8 cellular contexts compared by ENCODE assay signal in the genomic region with DNA sequence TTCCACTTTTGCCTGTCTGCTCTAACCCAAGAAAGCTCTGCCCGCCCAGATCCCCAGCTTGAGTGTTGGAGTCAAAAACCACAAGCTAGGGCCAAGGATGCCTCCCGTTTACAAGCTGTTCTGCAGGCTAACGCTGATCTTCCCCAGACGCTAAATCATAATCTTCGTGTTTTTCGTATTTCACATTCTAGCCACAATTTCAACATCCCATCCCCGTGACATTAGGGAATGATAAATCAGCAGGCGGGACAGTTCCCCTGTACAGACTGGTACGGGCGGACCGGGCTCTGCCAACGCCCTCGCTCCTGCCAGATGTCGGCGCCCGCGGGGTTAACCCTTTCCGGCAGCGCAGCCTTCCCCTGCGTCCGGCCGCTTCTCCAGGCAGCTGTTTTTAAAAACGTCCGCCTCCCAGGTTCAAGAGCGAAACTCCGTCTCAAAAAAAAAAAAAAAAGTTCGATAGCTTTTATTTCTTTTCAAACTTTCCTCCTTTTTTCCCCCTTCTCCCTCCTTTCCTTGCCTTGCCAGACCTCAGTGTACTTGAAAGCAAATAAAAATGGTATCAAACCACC.
DNase-seq lines count a peak whose midpoint lies in the region; ATAC-seq and TF ChIP-seq lines count a peak whose summit lies in the region.

No MANE protein-coding gene starts in this region.

- H3K9me3 ChIP-seq in trophoblast cell (ENCODE audit: insufficient read depth, low read depth, low read length), result no peaks in the 10 kb centered on the region

- peak overlapping the region; percentile 42 for H3K27ac Mint-ChIP-seq in HFFc6
- H3K27ac Mint-ChIP-seq in activated T-helper 2 cell treated with anti-CD3 and anti-CD28 coated beads, Interferon-gamma antibody, Interleukin-2, Interleukin-4, amounts not matched to agents 10 μg/mL and 5 μg/mL and 100 μg/mL, durations not matched to agents 14 hours and 24 hours and 36 hours, result no peak overlapping the region

- H3K9me3 Mint-ChIP-seq in HFFc6, result no peaks in the 10 kb centered on the region
- H3K9me3 Mint-ChIP-seq in activated T-helper 2 cell treated with anti-CD3 and anti-CD28 coated beads, Interferon-gamma antibody, Interleukin-2, Interleukin-4, amounts not matched to agents 10 μg/mL and 5 μg/mL and 100 μg/mL, durations not matched to agents 14 hours and 24 hours and 36 hours, result no peaks in the 10 kb centered on the region

- peaks cover 4% of the 10 kb centered on the region for H3K4me1 ChIP-seq in ACC112 (ENCODE audit: control insufficient read depth, insufficient read depth, low read length, unreplicated experiment)
- H3K4me1 ChIP-seq in trophoblast cell (ENCODE audit: control insufficient read depth in 1 of 2, insufficient read depth in 2 of 2, low read length in 2 of 2), result no peaks in the 10 kb centered on the region

- ATAC-seq in GM19397 (IDR thresholded peaks at IDR 0.05; ENCODE audit: unreplicated experiment) (no peak), GM19035 (IDR thresholded peaks at IDR 0.05; ENCODE audit: unreplicated experiment) (no peak)

- H3K27me3 ChIP-seq in ACC112 (ENCODE audit: insufficient read depth, low read length), result no peaks in the 10 kb centered on the region
- no peaks in the 10 kb centered on the region for H3K27me3 ChIP-seq in trophoblast cell (ENCODE audit: insufficient read depth, low read length)

- H4K8ac ChIP-seq in trophoblast cell (ENCODE audit: low read depth, low read length), result no peak overlapping the region

- peak overlapping the region; percentile 91 for H3K4me3 Mint-ChIP-seq in HFFc6
- peak overlapping the region; percentile 28 for H3K4me3 Mint-ChIP-seq in activated T-helper 2 cell treated with anti-CD3 and anti-CD28 coated beads, Interferon-gamma antibody, Interleukin-2, Interleukin-4, amounts not matched to agents 10 μg/mL and 5 μg/mL and 100 μg/mL, durations not matched to agents 14 hours and 24 hours and 36 hours (ENCODE audit: low read depth)

- H3K4ac ChIP-seq in trophoblast cell (ENCODE audit: low read depth, low read length), result no peak overlapping the region

- no peak overlapping the region for H2BK12ac ChIP-seq in trophoblast cell (ENCODE audit: low read length)

- no peak overlapping the region for H2AK5ac ChIP-seq in trophoblast cell (ENCODE audit: low read length)

- H3K27me3 Mint-ChIP-seq in HFFc6 (ENCODE audit: insufficient read depth), result peaks cover 7% of the 10 kb centered on the region
- H3K27me3 Mint-ChIP-seq in activated T-helper 2 cell treated with anti-CD3 and anti-CD28 coated beads, Interferon-gamma antibody, Interleukin-2, Interleukin-4, amounts not matched to agents 10 μg/mL and 5 μg/mL and 100 μg/mL, durations not matched to agents 14 hours and 24 hours and 36 hours (ENCODE audit: low read depth), result peaks cover 40% of the 10 kb centered on the region

- no peak overlapping the region for H3K14ac ChIP-seq in trophoblast cell (ENCODE audit: low read length)

- DNase-seq in HFFc6, result peak; percentile 41
- DNase-seq in activated T-helper 2 cell treated with anti-CD3 and anti-CD28 coated beads, Interferon-gamma antibody, Interleukin-2, Interleukin-4, amounts not matched to agents 10 μg/mL and 5 μg/mL and 100 μg/mL, durations not matched to agents 14 hours and 24 hours and 36 hours (ENCODE audit: low spot score), result no peak
- DNase-seq in head of caudate nucleus, result peak; percentile 22 to 87 (median 72)
- peak; percentile 94 to 98 for DNase-seq in trophoblast cell
- DNase-seq in OCI-M2 (lab: John Stamatoyannopoulos, UW; ENCODE audit: unreplicated experiment), result no peak

- no peak overlapping the region for H2BK120ac ChIP-seq in trophoblast cell (ENCODE audit: insufficient read depth, low read length, poor library complexity)

- peaks cover 21% of the 10 kb centered on the region for H3K4me1 Mint-ChIP-seq in HFFc6 (ENCODE audit: low read depth)
- H3K4me1 Mint-ChIP-seq in activated T-helper 2 cell treated with anti-CD3 and anti-CD28 coated beads, Interferon-gamma antibody, Interleukin-2, Interleukin-4, amounts not matched to agents 10 μg/mL and 5 μg/mL and 100 μg/mL, durations not matched to agents 14 hours and 24 hours and 36 hours (ENCODE audit: low read depth), result peaks cover 9% of the 10 kb centered on the region

- H4K91ac ChIP-seq in trophoblast cell (ENCODE audit: low read depth, low read length), result no peak overlapping the region

- WGBS in trophoblast cell (ENCODE audit: extremely low coverage, insufficient coverage, insufficient read length), result no CpG with 5 or more reads among the region's 27 CpGs

- intact Hi-C loops in activated T-helper 2 cell treated with anti-CD3 and anti-CD28 coated beads, Interferon-gamma antibody, Interleukin-2, Interleukin-4, amounts not matched to agents 10 μg/mL and 5 μg/mL and 100 μg/mL, durations not matched to agents 14 hours and 24 hours and 36 hours (cut with micrococcal nuclease), result no loop called here
- intact Hi-C loops in head of caudate nucleus (cut with DNase I), result no loop called here

- no peak overlapping the region for H3K18ac ChIP-seq in trophoblast cell (ENCODE audit: low read length)

- H3K79me2 ChIP-seq in ACC112 (ENCODE audit: control insufficient read depth, insufficient read depth, low read length, unreplicated experiment) (no peaks in the 10 kb centered on the region), trophoblast cell (ENCODE audit: control insufficient read depth, insufficient read depth, low read length, poor library complexity) (no peaks in the 10 kb centered on the region)

- H3K4me2 ChIP-seq in trophoblast cell (ENCODE audit: low read length), result peak overlapping the region; percentile 85

- no peaks in the 10 kb centered on the region for H3K79me1 ChIP-seq in trophoblast cell (ENCODE audit: low read length)

- no peak for TF ChIP-seq CTCF in HFFc6 (IDR thresholded peaks at IDR 0.05)

- H4K12ac ChIP-seq in trophoblast cell (ENCODE audit: low read depth, low read length), result no peak overlapping the region

- H2AFZ ChIP-seq in ACC112 (ENCODE audit: low read length, unreplicated experiment) (no peak overlapping the region), trophoblast cell (ENCODE audit: insufficient read depth, low read length, poor library complexity) (no peak overlapping the region)

- no peak overlapping the region for H2BK5ac ChIP-seq in trophoblast cell (ENCODE audit: low read depth, low read length, poor library complexity)

- H3K36me3 ChIP-seq in ACC112 (ENCODE audit: insufficient read depth, low read length) (no peaks in the 10 kb centered on the region), trophoblast cell (ENCODE audit: control insufficient read depth in 1 of 2, insufficient read depth in 2 of 2, low read length in 2 of 2) (no peaks in the 10 kb centered on the region)

- H3K4me3 ChIP-seq in ACC112 (ENCODE audit: low read depth, low read length) (peak overlapping the region; percentile 61), trophoblast cell (ENCODE audit: low read depth, low read length) (peak overlapping the region; percentile 60)

- no peak overlapping the region for H3K27ac ChIP-seq in ACC112 (ENCODE audit: low read depth, low read length)
- H3K27ac ChIP-seq in trophoblast cell (ENCODE audit: low read depth, low read length), result no peak overlapping the region

- H3K23ac ChIP-seq in trophoblast cell (ENCODE audit: low read length), result peak overlapping the region; percentile 86

- no peak overlapping the region for H3K9ac ChIP-seq in trophoblast cell (ENCODE audit: low read length)

- H3K36me3 Mint-ChIP-seq in HFFc6 (ENCODE audit: low read depth), result no peaks in the 10 kb centered on the region
- no peaks in the 10 kb centered on the region for H3K36me3 Mint-ChIP-seq in activated T-helper 2 cell treated with anti-CD3 and anti-CD28 coated beads, Interferon-gamma antibody, Interleukin-2, Interleukin-4, amounts not matched to agents 10 μg/mL and 5 μg/mL and 100 μg/mL, durations not matched to agents 14 hours and 24 hours and 36 hours (ENCODE audit: low read depth)

Comparison
In these comparisons a context has a peak if more than half of its experiments do, and no peak if none do; other contexts are left out.
1. DNase-seq: peak in HFFc6 (single experiment), head of caudate nucleus (42 of 42) and trophoblast cell (2 of 2); none in activated T-helper 2 cell treated with anti-CD3 and anti-CD28 coated beads, Interferon-gamma antibody, Interleukin-2, Interleukin-4, amounts not matched to agents 10 μg/mL and 5 μg/mL and 100 μg/mL, durations not matched to agents 14 hours and 24 hours and 36 hours (single experiment) and OCI-M2 (single experiment).